Comparison of ENCODE assay signal across 8 cellular contexts in the genomic region with DNA sequence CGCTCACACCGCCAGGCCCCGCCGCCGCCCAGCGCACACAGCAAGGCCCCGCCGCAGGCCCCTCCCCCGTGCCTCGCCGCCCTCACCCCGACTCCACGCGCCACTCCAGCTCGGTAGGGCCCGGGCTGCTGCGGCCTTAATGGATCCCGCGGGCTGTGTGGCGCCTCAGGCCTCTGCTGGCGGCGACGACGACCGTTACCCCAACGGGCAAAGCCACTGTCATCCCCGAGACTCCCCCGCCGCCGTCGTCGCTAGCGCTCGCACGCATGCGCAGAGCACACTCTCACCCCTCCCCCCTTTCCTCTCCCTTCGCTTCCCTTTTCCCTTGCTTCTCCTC. TPM values are rescaled to one million over a fixed set of nuclear protein-coding genes. Genes with fewer than 3 reads are reported as not detected.
DNase-seq lines count a peak whose midpoint lies in the region; ATAC-seq and TF ChIP-seq lines count a peak whose summit lies in the region.

A gene with protein sequence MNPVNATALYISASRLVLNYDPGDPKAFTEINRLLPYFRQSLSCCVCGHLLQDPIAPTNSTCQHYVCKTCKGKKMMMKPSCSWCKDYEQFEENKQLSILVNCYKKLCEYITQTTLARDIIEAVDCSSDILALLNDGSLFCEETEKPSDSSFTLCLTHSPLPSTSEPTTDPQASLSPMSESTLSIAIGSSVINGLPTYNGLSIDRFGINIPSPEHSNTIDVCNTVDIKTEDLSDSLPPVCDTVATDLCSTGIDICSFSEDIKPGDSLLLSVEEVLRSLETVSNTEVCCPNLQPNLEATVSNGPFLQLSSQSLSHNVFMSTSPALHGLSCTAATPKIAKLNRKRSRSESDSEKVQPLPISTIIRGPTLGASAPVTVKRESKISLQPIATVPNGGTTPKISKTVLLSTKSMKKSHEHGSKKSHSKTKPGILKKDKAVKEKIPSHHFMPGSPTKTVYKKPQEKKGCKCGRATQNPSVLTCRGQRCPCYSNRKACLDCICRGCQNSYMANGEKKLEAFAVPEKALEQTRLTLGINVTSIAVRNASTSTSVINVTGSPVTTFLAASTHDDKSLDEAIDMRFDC (minus strand): TSS at position 272 of the 337 bp plus-strand sequence. CDS start 1,222 bp downstream, outside the sequence.

- ATAC-seq in left lung, result peak; percentile 47

- H3K27me3 ChIP-seq in brain microvascular endothelial cell (replicated peaks) (no peaks in the 10 kb centered on the region), left lung (no peaks in the 10 kb centered on the region)

- H3K36me3 ChIP-seq in brain microvascular endothelial cell (replicated peaks), result no peaks in the 10 kb centered on the region
- H3K36me3 ChIP-seq in left lung, result no peaks in the 10 kb centered on the region

- peaks cover 9 to 45% of the 10 kb centered on the region in 2 donors for H3K4me1 ChIP-seq in left lung

- peak within 1 kb of the TSS; percentile 98 for H3K27ac ChIP-seq in brain microvascular endothelial cell
- H3K27ac ChIP-seq in left lung, result peak within 1 kb of the TSS; percentile 100
- H3K27ac ChIP-seq in temporal lobe (ENCODE audit: low read depth, low read length), result peak within 1 kb of the TSS; percentile 99

- peak within 1 kb of the TSS; percentile 81 for H3K4me3 ChIP-seq in GM12865 (ENCODE audit: low read depth, low read length)
- peak within 1 kb of the TSS; percentile 73 for H3K4me3 ChIP-seq in brain microvascular endothelial cell (ENCODE audit: low read depth, low read length)
- H3K4me3 ChIP-seq in left lung, result peak within 1 kb of the TSS; percentile 71 to 89

- no peak for DNase-seq in GM12865 (ENCODE audit: low read depth)
- DNase-seq in HT1080 (ENCODE audit: low read depth), result no peak
- no peak for DNase-seq in brain microvascular endothelial cell
- DNase-seq in left lung, result peak in 1 of 2 donors; percentile 95
- DNase-seq in NCI-H1048 (lab: John Stamatoyannopoulos, UW), result no peak
- no peak for DNase-seq in NCI-H2196 (lab: John Stamatoyannopoulos, UW; ENCODE audit: unreplicated experiment)
- DNase-seq in AG20443 (ENCODE audit: low spot score), result no peak

- in situ Hi-C loops in brain microvascular endothelial cell (cut with HindIII; ENCODE audit: low pct_ligation_motif_present, low sequenced_read_pairs), result no loop called here

- TF ChIP-seq CTCF in GM12865 (IDR thresholded peaks at IDR 0.05; ENCODE audit: insufficient read depth, low read depth, low read length, missing control alignments) (no peak), brain microvascular endothelial cell (IDR thresholded peaks at IDR 0.05; ENCODE audit: low read depth, low read length, missing control alignments) (no peak), left lung (IDR thresholded peaks at IDR 0.05) (no peak)

- intact Hi-C loops in left lung (cut with DNase I), result no loop called here

- no peaks in the 10 kb centered on the region for H3K9me3 ChIP-seq in left lung

RNA-seq across cellular contexts. Expression of the gene that starts here (rescaled TPM):
- total RNA-seq in HT1080 (2014; rRNA removed; shearing (Covaris generic)), result 8.9 and 23.9 TPM in 2 replicates
- 19.2 and 26.3 TPM in 2 replicates for polyA plus RNA-seq in HT1080 (2015; cell fraction: cytosol; rRNA removed)
- polyA plus RNA-seq in HT1080 (2015; cell fraction: nucleus; rRNA removed), result 25.3 and 29.2 TPM in 2 replicates
- 10 to 100 TPM; 25.8 to 32.6 TPM for total RNA-seq in left lung
- total RNA-seq in temporal lobe, result 27.3 TPM
